20 cellular contexts compared by ENCODE assay signal in the genomic region with DNA sequence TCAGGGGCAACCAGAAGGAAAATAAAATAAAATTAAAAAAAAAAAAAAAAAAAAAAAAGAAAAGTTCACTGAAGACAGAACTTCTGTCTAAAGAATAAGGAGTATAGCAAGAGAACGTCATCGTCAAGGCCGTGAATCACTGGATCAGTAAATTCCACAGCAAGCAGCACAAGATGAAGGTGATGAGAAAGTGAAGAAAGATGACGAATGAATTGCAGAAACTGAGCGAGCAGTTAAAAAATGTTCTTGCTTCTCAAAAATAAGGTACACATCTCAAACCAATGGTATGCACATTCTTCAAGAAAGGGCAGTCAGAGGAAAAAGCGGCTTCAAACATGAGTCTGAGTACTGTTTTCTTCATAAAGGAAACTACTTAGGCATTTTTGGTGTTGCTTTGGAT.
"Had no signal": no experiment of that assay in that cellular context is flagged by ENCODE, and none has a peak within 500 bp of the region (broad histone marks: within the 10 kb centered on the region; RNA-seq: fewer than 3 reads in every experiment).

No MANE protein-coding gene starts in this region.

- H3K27me3 ChIP-seq: ascending aorta, gastroesophageal sphincter, sigmoid colon, testis had no signal

- DNase-seq: activated CD4-positive, alpha-beta memory T cell treated with anti-CD3 and anti-CD28 coated beads, Interleukin-2, amount 10 ng/mL, durations not matched to agents 7 days and 5 days; activated CD4-positive, alpha-beta T cell treated with anti-CD3 and anti-CD28 coated beads for 36 hours; activated gamma-delta T cell; activated naive CD8-positive, alpha-beta T cell treated with anti-CD3 and anti-CD28 coated beads for 36 hours; activated T-cell treated with anti-CD3 and anti-CD28 coated beads, Interleukin-2, amount 50 U/mL, for 48 hours; central memory CD4-positive, alpha-beta T cell; hippocampal formation; kidney glomerular epithelial cell; mesendoderm; sigmoid colon; stimulated activated CD4-positive, alpha-beta T cell treated with anti-CD3 and anti-CD28 coated beads, Interleukin-4, amount 100 ng/mL, for 1 hour; stimulated activated CD8-positive, alpha-beta memory T cell treated with anti-CD3 and anti-CD28 coated beads, Interleukin-4, amount 100 ng/mL, for 48 hours; T-cell; T1000; testis had no signal

- H3K4me3 Mint-ChIP-seq: activated CD4-positive, alpha-beta memory T cell treated with anti-CD3 and anti-CD28 coated beads, Interleukin-2, amount 10 ng/mL, durations not matched to agents 7 days and 5 days; activated CD4-positive, alpha-beta T cell treated with anti-CD3 and anti-CD28 coated beads for 36 hours; activated naive CD8-positive, alpha-beta T cell treated with anti-CD3 and anti-CD28 coated beads for 36 hours; dendritic cell treated with granulocyte-macrophage colony-stimulating factor and Interleukin-4, amounts not matched to agents 40 ng/mL and 50 ng/mL, for 4 days; stimulated activated naive CD8-positive, alpha-beta T cell treated with anti-CD3 and anti-CD28 coated beads, Interleukin-15, Interleukin-2, amounts not matched to agents 100 ng/mL and 50 ng/mL, for 24 hours; T-cell had no signal

- H3K9me3 ChIP-seq: ascending aorta, gastroesophageal sphincter, sigmoid colon, testis had no signal

- ATAC-seq: activated CD4-positive, alpha-beta T cell treated with anti-CD3 and anti-CD28 coated beads for 36 hours; gastroesophageal sphincter; T-cell had no signal

- H3K27ac ChIP-seq: ascending aorta, gastroesophageal sphincter, sigmoid colon, testis, VCaP had no signal

- H3K9me3 Mint-ChIP-seq: activated CD4-positive, alpha-beta memory T cell treated with anti-CD3 and anti-CD28 coated beads, Interleukin-2, amount 10 ng/mL, durations not matched to agents 7 days and 5 days; activated naive CD8-positive, alpha-beta T cell treated with anti-CD3 and anti-CD28 coated beads for 36 hours; dendritic cell treated with granulocyte-macrophage colony-stimulating factor and Interleukin-4, amounts not matched to agents 40 ng/mL and 50 ng/mL, for 4 days; stimulated activated naive CD8-positive, alpha-beta T cell treated with anti-CD3 and anti-CD28 coated beads, Interleukin-15, Interleukin-2, amounts not matched to agents 100 ng/mL and 50 ng/mL, for 24 hours; T-cell had no signal

- H3K27ac Mint-ChIP-seq: activated CD4-positive, alpha-beta memory T cell treated with anti-CD3 and anti-CD28 coated beads, Interleukin-2, amount 10 ng/mL, durations not matched to agents 7 days and 5 days; activated CD4-positive, alpha-beta T cell treated with anti-CD3 and anti-CD28 coated beads for 36 hours; activated naive CD8-positive, alpha-beta T cell treated with anti-CD3 and anti-CD28 coated beads for 36 hours; dendritic cell treated with granulocyte-macrophage colony-stimulating factor and Interleukin-4, amounts not matched to agents 40 ng/mL and 50 ng/mL, for 4 days; stimulated activated naive CD8-positive, alpha-beta T cell treated with anti-CD3 and anti-CD28 coated beads, Interleukin-15, Interleukin-2, amounts not matched to agents 100 ng/mL and 50 ng/mL, for 24 hours; T-cell had no signal

- H3K27me3 Mint-ChIP-seq: activated CD4-positive, alpha-beta memory T cell treated with anti-CD3 and anti-CD28 coated beads, Interleukin-2, amount 10 ng/mL, durations not matched to agents 7 days and 5 days; activated CD4-positive, alpha-beta T cell treated with anti-CD3 and anti-CD28 coated beads for 36 hours; activated naive CD8-positive, alpha-beta T cell treated with anti-CD3 and anti-CD28 coated beads for 36 hours; dendritic cell treated with granulocyte-macrophage colony-stimulating factor and Interleukin-4, amounts not matched to agents 40 ng/mL and 50 ng/mL, for 4 days; stimulated activated naive CD8-positive, alpha-beta T cell treated with anti-CD3 and anti-CD28 coated beads, Interleukin-15, Interleukin-2, amounts not matched to agents 100 ng/mL and 50 ng/mL, for 24 hours; T-cell had no signal

- H3K36me3 ChIP-seq: ascending aorta had no signal

- H3K4me3 ChIP-seq: ascending aorta, gastroesophageal sphincter, sigmoid colon, testis had no signal
